ENCODE assay signal across 10 cellular contexts in genomic region chr2:120230515-120231471, GRCh38. TPM values are rescaled to one million over a fixed set of nuclear protein-coding genes. Genes with fewer than 3 reads are reported as not detected.
DNase-seq lines count a peak whose midpoint lies in the region; ATAC-seq and TF ChIP-seq lines count a peak whose summit lies in the region.
"Had no signal": no experiment of that assay in that cellular context is flagged by ENCODE, and none has a peak within 500 bp of the region (broad histone marks: within the 10 kb centered on the region; RNA-seq: fewer than 3 reads in every experiment).

No MANE protein-coding gene starts in this region.

- peak; percentile 75 to 76 for DNase-seq in Caco-2
- DNase-seq in GM23338 (ENCODE audit: low spot score): no peak
- no peak for DNase-seq in activated naive CD4-positive, alpha-beta T cell treated with anti-CD3 and anti-CD28 coated beads, Interleukin-2, amount 50 U/mL, for 72 hours (ENCODE audit: low spot score in 2 of 2)
- no peak for DNase-seq in neural progenitor cell (ENCODE audit: low spot score)
- DNase-seq in RKO (ENCODE audit: low spot score): no peak
- no peak for DNase-seq in kidney glomerular epithelial cell (lab: John Stamatoyannopoulos, UW)
- DNase-seq in AG20443 (ENCODE audit: low spot score): no peak
- DNase-seq in NCI-H1436 treated with DMSO at 0.1 percent for 48 hours (lab: John Stamatoyannopoulos, UW): no peak
- DNase-seq: DMS53, NCI-H446 had no signal

- no peaks in the 10 kb centered on the region for H3K36me3 ChIP-seq in Caco-2 (ENCODE audit: control insufficient read depth, insufficient read depth, low read length)
- H3K36me3 ChIP-seq in GM23338 (ENCODE audit: insufficient read depth): no peaks in the 10 kb centered on the region
- no peaks in the 10 kb centered on the region for H3K36me3 ChIP-seq in neural progenitor cell

- TF ChIP-seq CTCF in Caco-2 (IDR thresholded peaks at IDR 0.05; ENCODE audit: insufficient read depth in 1 of 2, low read depth in 1 of 2, low read length in 1 of 2, severe bottlenecking in 1 of 2, unreplicated experiment in 1 of 2) (no peak), GM23338 (conservative IDR thresholded peaks at IDR 0.05; ENCODE audit: low read depth in 2 of 2) (no peak), neural progenitor cell (IDR thresholded peaks at IDR 0.05) (no peak)

- H3K27ac ChIP-seq in GM23338 (ENCODE audit: low read depth) (no peak overlapping the region), neural progenitor cell (no peak overlapping the region)

- H3K27ac Mint-ChIP-seq in Caco-2 (ENCODE audit: unreplicated experiment): peak overlapping the region; percentile 99
- H3K27ac Mint-ChIP-seq in GM23338: no peak overlapping the region
- H3K27ac Mint-ChIP-seq in activated naive CD4-positive, alpha-beta T cell treated with anti-CD3 and anti-CD28 coated beads, Interleukin-2, amount 50 U/mL, for 72 hours: peak overlapping the region; percentile 99
- no peak overlapping the region for H3K27ac Mint-ChIP-seq in neural progenitor cell

- H3K4me3 ChIP-seq in Caco-2 (ENCODE audit: low read depth, low read length) (no peak overlapping the region), GM23338 (no peak overlapping the region), neural progenitor cell (no peak overlapping the region)

- H3K36me3 Mint-ChIP-seq in Caco-2 (ENCODE audit: insufficient read depth, unreplicated experiment): no peaks in the 10 kb centered on the region
- no peaks in the 10 kb centered on the region for H3K36me3 Mint-ChIP-seq in GM23338 (ENCODE audit: low read depth)
- peaks cover 0 to 29% of the 10 kb centered on the region in 2 donors for H3K36me3 Mint-ChIP-seq in activated naive CD4-positive, alpha-beta T cell treated with anti-CD3 and anti-CD28 coated beads, Interleukin-2, amount 50 U/mL, for 72 hours
- H3K36me3 Mint-ChIP-seq in neural progenitor cell: no peaks in the 10 kb centered on the region

- H3F3A ChIP-seq in GM23338 (replicated peaks; ENCODE audit: low read depth) (no peaks in the 10 kb centered on the region), neural progenitor cell (ENCODE audit: low read depth) (no peaks in the 10 kb centered on the region)

- H4K20me1 ChIP-seq in GM23338 (replicated peaks; ENCODE audit: insufficient read depth) (peaks cover 4% of the 10 kb centered on the region; the same call in 1 of the 2 replicates), neural progenitor cell (ENCODE audit: low read depth) (no peaks in the 10 kb centered on the region)

- H3K9me3 ChIP-seq in Caco-2 (no peaks in the 10 kb centered on the region), neural progenitor cell (ENCODE audit: low read depth) (no peaks in the 10 kb centered on the region)

- no peak overlapping the region for H3K4me2 ChIP-seq in GM23338
- H3K4me2 ChIP-seq in neural progenitor cell: no peak overlapping the region

- no peaks in the 10 kb centered on the region for H3K9me2 ChIP-seq in GM23338 (ENCODE audit: insufficient read depth)

- intact Hi-C loops in Caco-2 (cut with micrococcal nuclease; ENCODE audit: unreplicated experiment): loop anchor here (1.0 to 2.0 kb wide), 2 partner anchors 15 to 22 kb away; partner anchors contain the start of gene RALB

- CTCF ChIA-PET in Caco-2 (lab: Charles Lee): interaction anchor here (0.6 to 0.9 kb wide), 3 partner anchors 17 to 109 kb away, joined by 3 to 5 read pairs (median 3); no protein-coding TSS in a partner anchor

- H3K4me1 ChIP-seq in Caco-2 (peaks cover 32% of the 10 kb centered on the region), GM23338 (ENCODE audit: insufficient read depth) (no peaks in the 10 kb centered on the region), neural progenitor cell (peaks cover 3% of the 10 kb centered on the region)

- H3K27me3 ChIP-seq in Caco-2 (replicated peaks; ENCODE audit: control insufficient read depth, insufficient read depth, low read length): no peaks in the 10 kb centered on the region
- no peaks in the 10 kb centered on the region for H3K27me3 ChIP-seq in GM23338 (ENCODE audit: insufficient read depth)
- H3K27me3 ChIP-seq in neural progenitor cell: no peaks in the 10 kb centered on the region

- POLR2A ChIA-PET in Caco-2 (lab: Charles Lee): interaction anchor here (0.6 to 1.4 kb wide), 5 partner anchors 8 to 1418 kb away, joined by 3 to 10 read pairs (median 5); partner anchors contain the start of genes RALB and TMEM185B

- H3K4me1 Mint-ChIP-seq in Caco-2 (ENCODE audit: low read depth, unreplicated experiment) (peaks cover 34% of the 10 kb centered on the region), GM23338 (no peaks in the 10 kb centered on the region), neural progenitor cell (peaks cover 2% of the 10 kb centered on the region)

- H3K27me3 Mint-ChIP-seq in Caco-2 (ENCODE audit: insufficient read depth, unreplicated experiment): no peaks in the 10 kb centered on the region
- H3K27me3 Mint-ChIP-seq in GM23338 (ENCODE audit: insufficient read depth, low read depth, poor library complexity): peaks cover 8% of the 10 kb centered on the region
- peaks cover 16% of the 10 kb centered on the region for H3K27me3 Mint-ChIP-seq in neural progenitor cell (ENCODE audit: insufficient read depth, low read depth)

- TSS peak; percentile 80 for BruUV-seq in Caco-2 (replicated peaks; lab: Mats Ljungman, UMichigan)

- no peak overlapping the region for H3K9ac ChIP-seq in neural progenitor cell

- H3K9me3 Mint-ChIP-seq in Caco-2 (ENCODE audit: unreplicated experiment) (no peaks in the 10 kb centered on the region), GM23338 (peaks cover 3% of the 10 kb centered on the region; the same call in 1 of the 3 replicates), neural progenitor cell (peaks cover 2% of the 10 kb centered on the region)
- H3K9me3 Mint-ChIP-seq in activated naive CD4-positive, alpha-beta T cell treated with anti-CD3 and anti-CD28 coated beads, Interleukin-2, amount 50 U/mL, for 72 hours: no peaks in the 10 kb centered on the region

- no peak for ATAC-seq in GM23338
- ATAC-seq in activated naive CD4-positive, alpha-beta T cell treated with anti-CD3 and anti-CD28 coated beads, Interleukin-2, amount 50 U/mL, for 72 hours: no peak

- H2AFZ ChIP-seq in GM23338 (peak overlapping the region; percentile 56), neural progenitor cell (replicated peaks) (peak overlapping the region; percentile 2)

- H3K79me2 ChIP-seq in GM23338 (replicated peaks; ENCODE audit: insufficient read depth): no peaks in the 10 kb centered on the region
- no peaks in the 10 kb centered on the region for H3K79me2 ChIP-seq in neural progenitor cell (ENCODE audit: low read depth)

- H3K4me3 Mint-ChIP-seq in Caco-2 (ENCODE audit: unreplicated experiment) (peak overlapping the region; percentile 65), GM23338 (no peak overlapping the region), neural progenitor cell (no peak overlapping the region)

RNA-seq across cellular contexts. Expression of gene TMEM185B, which starts 7.6 kb away (rescaled TPM):
- total RNA-seq in Caco-2 (2022): 67.3 and 69.9 TPM in 2 replicates
- total RNA-seq in GM23338 (2014; rRNA removed; shearing (Covaris generic)): 15.2 and 24.4 TPM in 2 replicates
- 3.9 and 6.1 TPM in 2 replicates for polyA plus RNA-seq in GM23338 (2016; fragmentation: Nextera tagmentation; extraction: Ambion mirVana)
- total RNA-seq in activated naive CD4-positive, alpha-beta T cell treated with anti-CD3 and anti-CD28 coated beads, Interleukin-2, amount 50 U/mL, for 72 hours: 10 to 100 TPM; 11.9 to 22.5 TPM
- 11.1 and 15.3 TPM in 2 replicates for total RNA-seq in neural progenitor cell (ENCODE audit: low replicate concordance)

RNA-seq across cellular contexts. Expression of gene RALB, which starts 21.9 kb away (rescaled TPM):
- 56.5 and 59.4 TPM in 2 replicates for total RNA-seq in Caco-2 (2022)
- total RNA-seq in GM23338 (2014; rRNA removed; shearing (Covaris generic)): 16.4 and 17.4 TPM in 2 replicates
- 15.2 and 16.2 TPM in 2 replicates for polyA plus RNA-seq in GM23338 (2016; fragmentation: Nextera tagmentation; extraction: Ambion mirVana)
- total RNA-seq in activated naive CD4-positive, alpha-beta T cell treated with anti-CD3 and anti-CD28 coated beads, Interleukin-2, amount 50 U/mL, for 72 hours: 10 to 100 TPM; 25.9 to 66.7 TPM
- 55.3 and 79.8 TPM in 2 replicates for total RNA-seq in neural progenitor cell (ENCODE audit: low replicate concordance)

Comparison
In these comparisons a context has a peak if more than half of its experiments do, and no peak if none do; other contexts are left out.
1. DNase-seq: peak in Caco-2 (2 of 2); none in GM23338 (single experiment), activated naive CD4-positive, alpha-beta T cell treated with anti-CD3 and anti-CD28 coated beads, Interleukin-2, amount 50 U/mL, for 72 hours (0 of 2), neural progenitor cell (single experiment), RKO (single experiment), kidney glomerular epithelial cell (single experiment), AG20443 (single experiment) and NCI-H1436 treated with DMSO at 0.1 percent for 48 hours (single experiment).
2. H3K27ac Mint-ChIP-seq: peak in Caco-2 (single experiment) and activated naive CD4-positive, alpha-beta T cell treated with anti-CD3 and anti-CD28 coated beads, Interleukin-2, amount 50 U/mL, for 72 hours (2 of 2); none in GM23338 (single experiment) and neural progenitor cell (single experiment).